ENCODE assay signal across 1 cellular context in genomic region chr1:6274102-6274501, GRCh38.
TF ChIP-seq lines count a peak whose summit lies in the region.

No MANE protein-coding gene starts in this region.

TF ChIP-seq in IMR-90, 13 proteins besides CTCF, POLR2A, EP300 and RAD21:
- no peak for TF ChIP-seq MXI1 (IDR thresholded peaks at IDR 0.05; ENCODE audit: borderline replicate concordance, low read depth, low read length)
